In the genomic region with DNA sequence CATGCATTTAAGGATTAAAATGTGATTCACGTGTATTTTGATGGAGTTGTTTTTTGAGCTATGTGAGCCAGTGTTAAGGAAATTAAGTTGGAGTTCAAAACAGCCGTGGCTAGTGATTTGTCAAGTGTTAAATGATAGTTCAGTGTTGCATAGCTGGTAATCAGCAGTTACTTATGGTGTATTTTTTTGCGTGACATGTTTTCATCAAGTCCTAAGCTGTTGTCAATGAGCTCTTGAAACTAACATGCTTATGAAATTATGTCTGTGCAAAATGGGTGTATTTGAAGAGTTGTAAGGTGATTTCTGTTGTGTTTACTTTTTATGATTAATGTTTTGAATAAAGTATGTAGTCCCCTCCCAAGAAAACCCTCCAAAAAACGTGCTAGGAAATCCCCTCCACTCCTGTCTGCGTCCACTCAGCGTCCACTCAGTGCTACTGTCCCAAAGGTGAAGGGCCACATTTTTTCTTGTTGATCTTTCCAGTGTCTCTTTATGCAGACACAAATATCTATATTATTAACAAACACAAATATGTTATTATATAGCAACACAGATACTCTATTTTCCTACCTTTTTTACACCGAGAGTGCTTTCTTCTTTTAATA, we compare ENCODE assay signal across 8 cellular contexts. TPM values are rescaled to one million over a fixed set of nuclear protein-coding genes. Genes with fewer than 3 reads are reported as not detected.
A peak's percentile ranks its signal among the peaks of the same experiment; 100 is the strongest.
DNase-seq lines count a peak whose midpoint lies in the region; TF ChIP-seq lines count a peak whose summit lies in the region.

No MANE protein-coding gene starts in this region.

- intact Hi-C loops in CD4-positive, alpha-beta memory T cell (cut with micrococcal nuclease) = no loop called here
- intact Hi-C loops in colonic mucosa (cut with DNase I) = loop anchor here (5.0 kb wide), 2 partner anchors 108 to 218 kb away; no protein-coding TSS in a partner anchor
- intact Hi-C loops in posterior vena cava (cut with DNase I) = loop anchor here in 1 of 2 donors (5.0 to 10.0 kb wide), 3 partner anchors 55 to 218 kb away; no protein-coding TSS in a partner anchor

- POLR2A ChIA-PET in CD4-positive, alpha-beta memory T cell (lab: Charles Lee; ENCODE audit: partially characterized antibody) = interaction anchor here (1.0 to 1.6 kb wide), 3 partner anchors 8 to 224 kb away, joined by 3 to 7 read pairs (median 4); no protein-coding TSS in a partner anchor

- no peak for DNase-seq in CD4-positive, alpha-beta memory T cell
- no peak for DNase-seq in colonic mucosa
- no peak for DNase-seq in neural crest cell (ENCODE audit: low read depth, low spot score)
- no peak for DNase-seq in amygdala (lab: John Stamatoyannopoulos, UW)
- no peak for DNase-seq in NCI-H2081 (lab: John Stamatoyannopoulos, UW)
- no peak for DNase-seq in posterior vena cava (ENCODE audit: low spot score)
- DNase-seq in NOMO-1 treated with DMSO at 0.1 percent for 48 hours (lab: John Stamatoyannopoulos, UW; ENCODE audit: unreplicated experiment) = no peak

- H3K9ac ChIP-seq in HUES48 (ENCODE audit: low read depth, low read length) (no peak overlapping the region), colonic mucosa (ENCODE audit: low read depth in 2 of 2, low read length in 2 of 2) (no peak overlapping the region)

- peaks cover 32% of the 10 kb centered on the region for H3K4me1 ChIP-seq in CD4-positive, alpha-beta memory T cell (ENCODE audit: insufficient read depth, low read length)
- H3K4me1 ChIP-seq in HUES48 (ENCODE audit: control insufficient read depth, insufficient read depth, low read length) (peaks cover 82% of the 10 kb centered on the region), colonic mucosa (peaks cover 31% of the 10 kb centered on the region)

- H3K4me3 ChIP-seq in CD4-positive, alpha-beta memory T cell (ENCODE audit: low read length in 2 of 2) = no peak overlapping the region
- H3K4me3 ChIP-seq in HUES48 (ENCODE audit: low read depth, low read length) (no peak overlapping the region), colonic mucosa (no peak overlapping the region)

- no peak overlapping the region for H3K27ac ChIP-seq in CD4-positive, alpha-beta memory T cell (ENCODE audit: low read depth, low read length)
- peak overlapping the region; percentile 89 for H3K27ac ChIP-seq in HUES48 (ENCODE audit: low read depth, low read length)
- peak overlapping the region; percentile 56 for H3K27ac ChIP-seq in colonic mucosa

- no peaks in the 10 kb centered on the region for H3K9me3 ChIP-seq in CD4-positive, alpha-beta memory T cell (ENCODE audit: control insufficient read depth in 1 of 2, low read length in 2 of 2)
- H3K9me3 ChIP-seq in HUES48 (ENCODE audit: control insufficient read depth, insufficient read depth, low read length) (no peaks in the 10 kb centered on the region), colonic mucosa (no peaks in the 10 kb centered on the region)

- no peaks in the 10 kb centered on the region for H3K27me3 ChIP-seq in CD4-positive, alpha-beta memory T cell (ENCODE audit: insufficient read depth, low read length)
- H3K27me3 ChIP-seq in HUES48 (ENCODE audit: control insufficient read depth, insufficient read depth, low read length) (no peaks in the 10 kb centered on the region), colonic mucosa (no peaks in the 10 kb centered on the region)

- peaks cover 6% of the 10 kb centered on the region for H3K36me3 ChIP-seq in CD4-positive, alpha-beta memory T cell (ENCODE audit: insufficient read depth, low read length)
- H3K36me3 ChIP-seq in HUES48 (ENCODE audit: control insufficient read depth, insufficient read depth, low read length) (peaks cover 11% of the 10 kb centered on the region; the same call in 1 of the 2 replicates), colonic mucosa (no peaks in the 10 kb centered on the region)

- CTCF ChIA-PET in CD4-positive, alpha-beta memory T cell (lab: Charles Lee; ENCODE audit: partially characterized antibody) = interaction anchor here (1.1 to 3.0 kb wide), 12 partner anchors 9 to 453 kb away, joined by 3 to 19 read pairs (median 7); no protein-coding TSS in a partner anchor

- no peaks in the 10 kb centered on the region for H3K27me3 Mint-ChIP-seq in CD4-positive, alpha-beta memory T cell
- H3K27me3 Mint-ChIP-seq in neural crest cell (ENCODE audit: low read depth) = no peaks in the 10 kb centered on the region

- TF ChIP-seq CTCF in colonic mucosa (IDR thresholded peaks at IDR 0.05) (no peak), neural crest cell (conservative IDR thresholded peaks at IDR 0.05) (no peak)

- H3K4me1 Mint-ChIP-seq in CD4-positive, alpha-beta memory T cell = peaks cover 28 to 48% (median 35%) of the 10 kb centered on the region in 4 donors
- H3K4me1 Mint-ChIP-seq in neural crest cell = peaks cover 59% of the 10 kb centered on the region

- H3K36me3 Mint-ChIP-seq in CD4-positive, alpha-beta memory T cell = peaks cover 4 to 5% of the 10 kb centered on the region in 2 donors
- H3K36me3 Mint-ChIP-seq in neural crest cell (ENCODE audit: low read depth) = no peaks in the 10 kb centered on the region

- H3K27ac Mint-ChIP-seq in CD4-positive, alpha-beta memory T cell = peak overlapping the region in 4 of 7 donors; percentile 4 to 80 (median 50)
- no peak overlapping the region for H3K27ac Mint-ChIP-seq in neural crest cell (ENCODE audit: unreplicated experiment)

- peak overlapping the region in 2 of 8 donors; percentile 32 to 44 for H3K4me3 Mint-ChIP-seq in CD4-positive, alpha-beta memory T cell
- peak overlapping the region; percentile 2 for H3K4me3 Mint-ChIP-seq in neural crest cell

- no peaks in the 10 kb centered on the region for H3K9me3 Mint-ChIP-seq in CD4-positive, alpha-beta memory T cell
- no peaks in the 10 kb centered on the region for H3K9me3 Mint-ChIP-seq in neural crest cell

RNA-seq across cellular contexts. Expression of a gene that starts 30.0 kb away (rescaled TPM):
- total RNA-seq in CD4-positive, alpha-beta memory T cell = 10 to 100 TPM; 89.0 to 93.2 TPM
- 100 to 1,000 TPM; 269 to 419 TPM for polyA plus RNA-seq in CD4-positive, alpha-beta memory T cell
- total RNA-seq in colonic mucosa = 10 to 100 TPM; 70.0 to 88.2 TPM
- total RNA-seq in neural crest cell = 149 and 150 TPM in 2 replicates
- 10 to 100 TPM; 64.3 to 68.1 TPM for total RNA-seq in posterior vena cava
